11 cellular contexts compared by ENCODE assay signal in genomic region chr20:45487231-45487635, GRCh38. TPM values are rescaled to one million over a fixed set of nuclear protein-coding genes. Genes with fewer than 3 reads are reported as not detected.
DNase-seq lines count a peak whose midpoint lies in the region; ATAC-seq and TF ChIP-seq lines count a peak whose summit lies in the region.
"Had no signal": no experiment of that assay in that cellular context is flagged by ENCODE, and none has a peak within 500 bp of the region (broad histone marks: within the 10 kb centered on the region; RNA-seq: fewer than 3 reads in every experiment).

No MANE protein-coding gene starts in this region.

- peaks cover 5% of the 10 kb centered on the region for H3K36me3 Mint-ChIP-seq in T-helper 17 cell (ENCODE audit: low read depth)
- H3K36me3 Mint-ChIP-seq: stimulated activated effector memory CD8-positive, alpha-beta T cell treated with anti-CD3 and anti-CD28 coated beads, Interleukin-12 subunit alpha, Interleukin-12 subunit beta, amount 100 ng/mL, for 72 hours had no signal

- H3K9me3 ChIP-seq in OCI-LY1 (ENCODE audit: low read length) = no peaks in the 10 kb centered on the region
- H3K9me3 ChIP-seq in iPS-18a (ENCODE audit: control insufficient read depth, low read depth, low read length) = no peaks in the 10 kb centered on the region
- H3K9me3 ChIP-seq in T-helper 17 cell (ENCODE audit: control insufficient read depth, low read length, poor library complexity, severe bottlenecking) = no peaks in the 10 kb centered on the region

- H3K79me2 ChIP-seq in OCI-LY1 (ENCODE audit: insufficient read depth, low read length) = no peaks in the 10 kb centered on the region

- H3K9ac ChIP-seq in OCI-LY1 (ENCODE audit: low read length) (no peak overlapping the region), iPS-18a (ENCODE audit: low read length) (no peak overlapping the region)

- peaks cover 3% of the 10 kb centered on the region for H3K4me1 Mint-ChIP-seq in T-helper 17 cell
- H3K4me1 Mint-ChIP-seq: stimulated activated effector memory CD8-positive, alpha-beta T cell treated with anti-CD3 and anti-CD28 coated beads, Interleukin-12 subunit alpha, Interleukin-12 subunit beta, amount 100 ng/mL, for 72 hours had no signal

- no peak overlapping the region for H3K4me3 ChIP-seq in OCI-LY1 (ENCODE audit: low read depth, low read length, poor library complexity, severe bottlenecking)
- H3K4me3 ChIP-seq in iPS-18a (ENCODE audit: low read length) = peak overlapping the region; percentile 21

- no peak overlapping the region for H3K27ac Mint-ChIP-seq in T-helper 17 cell
- H3K27ac Mint-ChIP-seq: stimulated activated effector memory CD8-positive, alpha-beta T cell treated with anti-CD3 and anti-CD28 coated beads, Interleukin-12 subunit alpha, Interleukin-12 subunit beta, amount 100 ng/mL, for 72 hours had no signal

- no peaks in the 10 kb centered on the region for H3F3A ChIP-seq in OCI-LY1 (ENCODE audit: insufficient read depth, low read length)

- no peak for ATAC-seq in GM18505 (IDR thresholded peaks at IDR 0.05; ENCODE audit: unreplicated experiment)
- no peak for ATAC-seq in T-helper 17 cell
- ATAC-seq: stimulated activated effector memory CD8-positive, alpha-beta T cell treated with anti-CD3 and anti-CD28 coated beads, Interleukin-12 subunit alpha, Interleukin-12 subunit beta, amount 100 ng/mL, for 72 hours had no signal

- no peaks in the 10 kb centered on the region for H4K20me1 ChIP-seq in OCI-LY1 (ENCODE audit: insufficient read depth, low read length)

- H2AFZ ChIP-seq in OCI-LY1 (ENCODE audit: low read length) = no peak overlapping the region

- H3K4me2 ChIP-seq in OCI-LY1 (ENCODE audit: low read length) = no peak overlapping the region

- TF ChIP-seq CTCF in 22Rv1 (IDR thresholded peaks at IDR 0.05) (peak; percentile 20; the same call in 1 of the 2 replicates), GM12873 (IDR thresholded peaks at IDR 0.05; ENCODE audit: insufficient read depth, low read depth, low read length, missing control alignments) (peak; percentile 35), OCI-LY1 (IDR thresholded peaks at IDR 0.05; ENCODE audit: low read length) (peak; percentile 26; the same call in 1 of the 2 replicates)

- no peaks in the 10 kb centered on the region for H3K9me2 ChIP-seq in OCI-LY1 (ENCODE audit: low read depth, low read length)

- DNase-seq in NCI-H524 treated with DMSO at 0.1 percent for 48 hours (lab: John Stamatoyannopoulos, UW) (no peak), T-helper 17 cell (no peak), SKM-1 treated with dmso at 0.1 percent for 144 hours (lab: John Stamatoyannopoulos, UW; ENCODE audit: unreplicated experiment) (no peak)
- DNase-seq: activated naive CD4-positive, alpha-beta T cell treated with Interleukin-2 at 50 U/mL for 16 hours had no signal

- no peak overlapping the region for H3K4me3 Mint-ChIP-seq in T-helper 17 cell
- H3K4me3 Mint-ChIP-seq: stimulated activated effector memory CD8-positive, alpha-beta T cell treated with anti-CD3 and anti-CD28 coated beads, Interleukin-12 subunit alpha, Interleukin-12 subunit beta, amount 100 ng/mL, for 72 hours had no signal

- H3K36me3 ChIP-seq in OCI-LY1 (ENCODE audit: insufficient read depth, low read length) = no peaks in the 10 kb centered on the region
- H3K36me3 ChIP-seq in iPS-18a (ENCODE audit: control insufficient read depth, low read depth, low read length) = no peaks in the 10 kb centered on the region

- H3K27me3 Mint-ChIP-seq in T-helper 17 cell = peaks cover 79% of the 10 kb centered on the region

- TF ChIP-seq POLR2A in GM18505 (IDR thresholded peaks at IDR 0.05; ENCODE audit: borderline replicate concordance, extremely low read depth, insufficient read depth, insufficient read length) = no peak

- no peaks in the 10 kb centered on the region for H3K4me1 ChIP-seq in OCI-LY1 (ENCODE audit: insufficient read depth, low read length, severe bottlenecking)
- H3K4me1 ChIP-seq in iPS-18a (ENCODE audit: control insufficient read depth, low read depth, low read length) = no peaks in the 10 kb centered on the region

- no peak overlapping the region for H3K27ac ChIP-seq in 22Rv1
- H3K27ac ChIP-seq in OCI-LY1 (ENCODE audit: low read depth, low read length, poor library complexity, severe bottlenecking) = no peak overlapping the region
- H3K27ac ChIP-seq in iPS-18a (ENCODE audit: low read length) = no peak overlapping the region

- H3K27me3 ChIP-seq in OCI-LY1 (ENCODE audit: insufficient read depth, low read length) (no peaks in the 10 kb centered on the region), iPS-18a (ENCODE audit: control insufficient read depth, insufficient read depth, low read length) (no peaks in the 10 kb centered on the region)

RNA-seq across cellular contexts. Expression of gene WFDC2, which starts 17.7 kb away (rescaled TPM):
- total RNA-seq in T-helper 17 cell = under 1 TPM in 1 of 2 donors, not detected in 1; 0.96 TPM
- total RNA-seq: RPMI7951 had no signal

RNA-seq across cellular contexts. Expression of gene SPINT3, which starts 28.2 kb away (rescaled TPM):
- total RNA-seq in T-helper 17 cell = not detected
- total RNA-seq: RPMI7951 had no signal

RNA-seq across cellular contexts. Expression of gene WFDC6, which starts 52.0 kb away (rescaled TPM):
- total RNA-seq in T-helper 17 cell = not detected
- total RNA-seq: RPMI7951 had no signal

RNA-seq across cellular contexts. Expression of gene EPPIN, which starts 60.0 kb away (rescaled TPM):
- not detected for total RNA-seq in T-helper 17 cell
- total RNA-seq: RPMI7951 had no signal
